ENCODE assay signal across 8 cellular contexts in the genomic region with DNA sequence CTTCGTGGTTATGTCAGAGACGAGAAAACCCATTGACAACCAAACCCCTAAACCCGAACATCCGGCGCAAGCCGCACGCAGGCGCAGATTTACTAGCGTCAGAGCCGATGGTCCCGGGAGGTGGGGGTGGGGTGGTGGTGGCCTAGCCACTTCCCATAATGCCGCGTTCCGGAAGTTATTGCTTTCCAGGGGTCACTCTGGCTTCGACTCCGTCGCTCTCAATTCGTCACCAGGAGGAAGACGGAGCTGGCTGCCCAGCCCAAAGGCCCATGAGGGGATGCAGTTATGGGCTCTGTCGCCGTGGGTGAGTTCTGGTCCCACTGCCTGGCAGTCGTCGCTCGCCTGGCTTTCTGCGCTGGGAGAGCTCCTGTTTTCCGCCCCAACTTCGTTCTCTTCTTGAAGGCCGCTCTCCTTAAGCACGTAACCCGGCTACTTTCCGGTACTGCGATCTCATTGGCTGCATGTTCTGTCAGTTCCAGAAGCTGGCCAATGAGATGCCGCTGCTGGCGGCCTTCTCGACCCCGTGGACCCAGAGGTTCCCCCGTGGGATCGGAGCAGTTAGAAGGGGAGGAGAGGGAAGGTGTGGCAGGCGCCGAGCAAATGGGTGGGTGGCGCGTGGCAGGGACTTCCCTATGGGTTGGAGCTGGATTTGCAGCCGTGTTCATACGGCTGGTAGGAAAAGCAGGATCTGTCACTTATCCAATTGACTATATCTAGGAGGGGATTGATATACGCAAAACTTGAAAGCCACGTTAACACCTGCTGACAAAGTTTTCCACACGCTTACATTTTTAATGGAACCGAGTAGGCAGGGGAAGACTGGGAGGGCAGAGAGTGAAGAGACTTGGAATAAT. TPM values are rescaled to one million over a fixed set of nuclear protein-coding genes. Genes with fewer than 3 reads are reported as not detected.
A peak's percentile ranks its signal among the peaks of the same experiment; 100 is the strongest.
DNase-seq lines count a peak whose midpoint lies in the region; ATAC-seq and TF ChIP-seq lines count a peak whose summit lies in the region.

A gene (plus strand): TSS at position 195 of the 854 bp plus-strand sequence. CDS start 3,246 bp downstream, outside the sequence.

- H3K4me1 Mint-ChIP-seq in T-helper 17 cell = peaks cover 30% of the 10 kb centered on the region
- H3K4me1 Mint-ChIP-seq in progenitor cell of endocrine pancreas (ENCODE audit: low read depth) = peaks cover 19% of the 10 kb centered on the region

- H3K27ac Mint-ChIP-seq in T-helper 17 cell (peak within 1 kb of the TSS; percentile 100), progenitor cell of endocrine pancreas (peak within 1 kb of the TSS; percentile 99)

- peak; percentile 99 for ATAC-seq in HG02885 (IDR thresholded peaks at IDR 0.05; ENCODE audit: poor library complexity, unreplicated experiment)
- ATAC-seq in T-helper 17 cell = peak; percentile 92

- DNase-seq in NCI-H1694 treated with DMSO at 0.1 percent for 48 hours (lab: John Stamatoyannopoulos, UW) (peak; percentile 99), T-helper 17 cell (peak; percentile 83 to 91 (median 86)), amygdala (lab: John Stamatoyannopoulos, UW) (peak; percentile 82 to 100 (median 96)), left ventricle myocardium inferior (peak; percentile 96), progenitor cell of endocrine pancreas (ENCODE audit: low spot score, unreplicated experiment) (peak; percentile 90), ureter (ENCODE audit: low spot score) (peak; percentile 97)

- H3K9me3 Mint-ChIP-seq in progenitor cell of endocrine pancreas (ENCODE audit: low read depth) = no peaks in the 10 kb centered on the region

- H3K4me1 ChIP-seq in left ventricle myocardium inferior = peaks cover 40% of the 10 kb centered on the region

- TF ChIP-seq CTCF in left ventricle myocardium inferior (IDR thresholded peaks at IDR 0.05; ENCODE audit: borderline replicate concordance) (peak; percentile 45), progenitor cell of endocrine pancreas (IDR thresholded peaks at IDR 0.05; ENCODE audit: unreplicated experiment) (peak; percentile 21)

- H3K4me3 Mint-ChIP-seq in T-helper 17 cell = peak within 1 kb of the TSS; percentile 98
- H3K4me3 Mint-ChIP-seq in progenitor cell of endocrine pancreas (ENCODE audit: low read depth) = peak within 1 kb of the TSS; percentile 97

- H3K27me3 Mint-ChIP-seq in T-helper 17 cell (no peaks in the 10 kb centered on the region), progenitor cell of endocrine pancreas (no peaks in the 10 kb centered on the region)

- intact Hi-C loops in left ventricle myocardium inferior (cut with micrococcal nuclease) = no loop called here

- no peaks in the 10 kb centered on the region for H3K9me3 ChIP-seq in T-helper 17 cell (ENCODE audit: control insufficient read depth, low read length, poor library complexity, severe bottlenecking)
- H3K9me3 ChIP-seq in left ventricle myocardium inferior (replicated peaks) = no peaks in the 10 kb centered on the region

- peak within 1 kb of the TSS; percentile 85 for H3K4me3 ChIP-seq in left ventricle myocardium inferior

- H3K27me3 ChIP-seq in left ventricle myocardium inferior (ENCODE audit: low read depth) = no peaks in the 10 kb centered on the region

- H3K36me3 Mint-ChIP-seq in T-helper 17 cell (ENCODE audit: low read depth) (peaks cover 3% of the 10 kb centered on the region), progenitor cell of endocrine pancreas (ENCODE audit: insufficient read depth) (peaks cover 3% of the 10 kb centered on the region)

- peak; percentile 84 for TF ChIP-seq POLR2A in GM15510 (IDR thresholded peaks at IDR 0.05; ENCODE audit: borderline replicate concordance, extremely low read depth, insufficient read length)

- H3K36me3 ChIP-seq in left ventricle myocardium inferior = peaks cover 17% of the 10 kb centered on the region

- H3K27ac ChIP-seq in left ventricle myocardium inferior (replicated peaks) = peak within 1 kb of the TSS; percentile 100

RNA-seq across cellular contexts. Expression of the gene that starts here (rescaled TPM):
- total RNA-seq in T-helper 17 cell (10 to 100 TPM; 65.5 to 75.3 TPM), left ventricle myocardium inferior (33.7 TPM), progenitor cell of endocrine pancreas (32.5 and 33.9 TPM in 2 replicates), ureter (51.3 TPM)

Comparison
In these comparisons a context has a peak if more than half of its experiments do, and no peak if none do; other contexts are left out.
1. Peak in every context shown above with its lines: DNase-seq, ATAC-seq, H3K4me3 ChIP-seq and H3K27ac ChIP-seq.